In the genomic region with DNA sequence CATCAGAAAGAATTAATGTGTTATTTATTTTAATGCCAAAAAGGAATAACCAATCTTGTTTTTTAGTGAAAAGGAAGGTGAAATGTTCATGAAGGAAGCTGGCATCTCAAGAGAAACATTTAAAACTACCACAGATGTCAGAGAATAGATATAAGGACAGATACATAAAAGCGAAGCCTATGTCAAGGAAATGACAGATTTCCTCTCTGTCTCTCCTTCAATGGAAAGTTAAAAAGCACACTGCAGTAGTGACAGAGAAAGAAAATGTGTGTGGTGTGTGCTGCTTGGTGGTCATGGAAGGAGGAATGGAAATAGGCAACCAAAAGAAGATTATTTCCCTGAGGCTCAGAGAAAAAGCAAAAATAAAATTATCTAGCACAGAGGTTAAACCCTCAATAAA, we compare ENCODE assay signal across 16 cellular contexts. TPM values are rescaled to one million over a fixed set of nuclear protein-coding genes. Genes with fewer than 3 reads are reported as not detected.
A peak's percentile ranks its signal among the peaks of the same experiment; 100 is the strongest.
DNase-seq lines count a peak whose midpoint lies in the region; ATAC-seq and TF ChIP-seq lines count a peak whose summit lies in the region.
"Had no signal": no experiment of that assay in that cellular context is flagged by ENCODE, and none has a peak within 500 bp of the region (broad histone marks: within the 10 kb centered on the region; RNA-seq: fewer than 3 reads in every experiment).

No MANE protein-coding gene starts in this region.

- TF ChIP-seq CTCF in Caco-2 (IDR thresholded peaks at IDR 0.05; ENCODE audit: insufficient read depth in 1 of 2, low read depth in 1 of 2, low read length in 1 of 2, severe bottlenecking in 1 of 2, unreplicated experiment in 1 of 2) (no peak), heart left ventricle (IDR thresholded peaks at IDR 0.05) (no peak)

- H3K4me3 Mint-ChIP-seq in CD4-positive, CD25-positive, alpha-beta regulatory T cell, result no peak overlapping the region
- H3K4me3 Mint-ChIP-seq in Caco-2 (ENCODE audit: unreplicated experiment), result no peak overlapping the region
- no peak overlapping the region for H3K4me3 Mint-ChIP-seq in T-helper 2 cell treated with Interferon-gamma antibody and Interleukin-4, amounts not matched to agents 5 μg/mL and 100 μg/mL, for 36 hours
- H3K4me3 Mint-ChIP-seq in activated CD4-positive, alpha-beta T cell treated with anti-CD3 and anti-CD28 coated beads for 36 hours, result no peak overlapping the region
- H3K4me3 Mint-ChIP-seq: CD14-positive monocyte had no signal

- no peak for TF ChIP-seq POLR2A in heart left ventricle (IDR thresholded peaks at IDR 0.05)

- POLR2A ChIA-PET in Caco-2 (lab: Charles Lee), result no interaction called here
- POLR2A ChIA-PET in activated CD4-positive, alpha-beta T cell treated with anti-CD3 and anti-CD28 coated beads for 36 hours (lab: Charles Lee), result no interaction called here

- H3K9me3 Mint-ChIP-seq in CD4-positive, CD25-positive, alpha-beta regulatory T cell, result no peaks in the 10 kb centered on the region
- H3K9me3 Mint-ChIP-seq in Caco-2 (ENCODE audit: unreplicated experiment), result no peaks in the 10 kb centered on the region
- no peaks in the 10 kb centered on the region for H3K9me3 Mint-ChIP-seq in T-helper 2 cell treated with Interferon-gamma antibody and Interleukin-4, amounts not matched to agents 5 μg/mL and 100 μg/mL, for 36 hours
- H3K9me3 Mint-ChIP-seq in activated CD4-positive, alpha-beta T cell treated with anti-CD3 and anti-CD28 coated beads for 36 hours (ENCODE audit: low read depth), result no peaks in the 10 kb centered on the region

- WGBS in heart left ventricle, 4 donors, result 51 to 60% (median 58%) methylated on average over 1 of the region's 1 CpG

- H3K4me1 ChIP-seq in CD4-positive, CD25-positive, alpha-beta regulatory T cell (ENCODE audit: control insufficient read depth, insufficient read depth, low read length, poor library complexity, severe bottlenecking), result no peaks in the 10 kb centered on the region
- H3K4me1 ChIP-seq in Caco-2, result peaks cover 58% of the 10 kb centered on the region
- H3K4me1 ChIP-seq in heart left ventricle, result no peaks in the 10 kb centered on the region
- H3K4me1 ChIP-seq: BE2C had no signal

- no peaks in the 10 kb centered on the region for H3K36me3 ChIP-seq in CD4-positive, CD25-positive, alpha-beta regulatory T cell (ENCODE audit: control insufficient read depth, insufficient read depth, low read length)
- H3K36me3 ChIP-seq in Caco-2 (ENCODE audit: control insufficient read depth, insufficient read depth, low read length) (no peaks in the 10 kb centered on the region), heart left ventricle (no peaks in the 10 kb centered on the region)
- H3K36me3 ChIP-seq: BE2C had no signal

- no peaks in the 10 kb centered on the region for H3K9me3 ChIP-seq in CD4-positive, CD25-positive, alpha-beta regulatory T cell (ENCODE audit: control insufficient read depth in 2 of 2, low read length in 2 of 2)
- H3K9me3 ChIP-seq in Caco-2 (no peaks in the 10 kb centered on the region), heart left ventricle (no peaks in the 10 kb centered on the region)
- H3K9me3 ChIP-seq: BE2C had no signal

- H3K27me3 ChIP-seq in CD4-positive, CD25-positive, alpha-beta regulatory T cell (ENCODE audit: control insufficient read depth, insufficient read depth, low read length), result peaks cover 3% of the 10 kb centered on the region
- H3K27me3 ChIP-seq in Caco-2 (replicated peaks; ENCODE audit: control insufficient read depth, insufficient read depth, low read length) (no peaks in the 10 kb centered on the region), heart left ventricle (peaks cover 0 to 9% (median 0%) of the 10 kb centered on the region in 9 donors)

- no peak overlapping the region for H3K4me3 ChIP-seq in CD4-positive, CD25-positive, alpha-beta regulatory T cell (ENCODE audit: low read depth, low read length)
- no peak overlapping the region for H3K4me3 ChIP-seq in Caco-2 (ENCODE audit: low read depth, low read length)
- H3K4me3 ChIP-seq in heart left ventricle, result no peak overlapping the region
- H3K4me3 ChIP-seq: GM23248 had no signal

- no peak for ATAC-seq in CD4-positive, CD25-positive, alpha-beta regulatory T cell (ENCODE audit: low read depth in 2 of 2)
- no peak for ATAC-seq in heart left ventricle
- no peak for ATAC-seq in activated CD4-positive, alpha-beta T cell treated with anti-CD3 and anti-CD28 coated beads for 36 hours

- no TSS peak for BruUV-seq in Caco-2 (replicated peaks; lab: Mats Ljungman, UMichigan)

- DNase-seq in CD4-positive, CD25-positive, alpha-beta regulatory T cell, result no peak
- DNase-seq in Caco-2 (no peak), heart left ventricle (no peak), NCI-H187 treated with DMSO at 0.1 percent for 48 hours (lab: John Stamatoyannopoulos, UW) (no peak)
- DNase-seq in T-helper 2 cell treated with Interferon-gamma antibody and Interleukin-4, amounts not matched to agents 5 μg/mL and 100 μg/mL, for 36 hours (ENCODE audit: low spot score), result no peak
- no peak for DNase-seq in activated CD4-positive, alpha-beta T cell treated with anti-CD3 and anti-CD28 coated beads for 36 hours
- DNase-seq: ACHN, BE2C, DMS153, DMS79, GDM1, GM23248, HCEC 1CT had no signal

- no peak overlapping the region for H3K27ac ChIP-seq in CD4-positive, CD25-positive, alpha-beta regulatory T cell (ENCODE audit: insufficient read depth, low read length, poor library complexity, severe bottlenecking)
- H3K27ac ChIP-seq in heart left ventricle, result no peak overlapping the region
- H3K27ac ChIP-seq: GM23248 had no signal

- CTCF ChIA-PET in Caco-2 (lab: Charles Lee), result no interaction called here
- CTCF ChIA-PET in activated CD4-positive, alpha-beta T cell treated with anti-CD3 and anti-CD28 coated beads for 36 hours (lab: Charles Lee), result interaction anchor here (0.6 to 5.6 kb wide), 4 partner anchors 10 to 352 kb away, joined by 3 to 54 read pairs (median 4); no protein-coding TSS in a partner anchor

- intact Hi-C loops in Caco-2 (cut with micrococcal nuclease; ENCODE audit: unreplicated experiment), result no loop called here
- intact Hi-C loops in heart left ventricle (cut with DNase I), result no loop called here
- intact Hi-C loops in activated CD4-positive, alpha-beta T cell treated with anti-CD3 and anti-CD28 coated beads for 36 hours (cut with DNase I, micrococcal nuclease), result no loop called here

- H3K4me1 Mint-ChIP-seq in CD4-positive, CD25-positive, alpha-beta regulatory T cell, result peaks cover 0 to 20% (median 2%) of the 10 kb centered on the region in 4 donors
- peaks cover 40% of the 10 kb centered on the region for H3K4me1 Mint-ChIP-seq in Caco-2 (ENCODE audit: low read depth, unreplicated experiment)
- peaks cover 42% of the 10 kb centered on the region for H3K4me1 Mint-ChIP-seq in T-helper 2 cell treated with Interferon-gamma antibody and Interleukin-4, amounts not matched to agents 5 μg/mL and 100 μg/mL, for 36 hours (ENCODE audit: low read depth)
- peaks cover 43% of the 10 kb centered on the region for H3K4me1 Mint-ChIP-seq in activated CD4-positive, alpha-beta T cell treated with anti-CD3 and anti-CD28 coated beads for 36 hours

- H3K27me3 Mint-ChIP-seq in CD4-positive, CD25-positive, alpha-beta regulatory T cell, result peaks cover 34% of the 10 kb centered on the region
- no peaks in the 10 kb centered on the region for H3K27me3 Mint-ChIP-seq in Caco-2 (ENCODE audit: insufficient read depth, unreplicated experiment)
- no peaks in the 10 kb centered on the region for H3K27me3 Mint-ChIP-seq in T-helper 2 cell treated with Interferon-gamma antibody and Interleukin-4, amounts not matched to agents 5 μg/mL and 100 μg/mL, for 36 hours (ENCODE audit: low read depth)
- no peaks in the 10 kb centered on the region for H3K27me3 Mint-ChIP-seq in activated CD4-positive, alpha-beta T cell treated with anti-CD3 and anti-CD28 coated beads for 36 hours

- no peaks in the 10 kb centered on the region for H3K36me3 Mint-ChIP-seq in CD4-positive, CD25-positive, alpha-beta regulatory T cell
- H3K36me3 Mint-ChIP-seq in Caco-2 (ENCODE audit: insufficient read depth, unreplicated experiment), result no peaks in the 10 kb centered on the region
- H3K36me3 Mint-ChIP-seq in T-helper 2 cell treated with Interferon-gamma antibody and Interleukin-4, amounts not matched to agents 5 μg/mL and 100 μg/mL, for 36 hours (ENCODE audit: low read depth), result no peaks in the 10 kb centered on the region
- H3K36me3 Mint-ChIP-seq in activated CD4-positive, alpha-beta T cell treated with anti-CD3 and anti-CD28 coated beads for 36 hours (ENCODE audit: low read depth), result no peaks in the 10 kb centered on the region
- H3K36me3 Mint-ChIP-seq: CD14-positive monocyte had no signal

- H3K27ac Mint-ChIP-seq in CD4-positive, CD25-positive, alpha-beta regulatory T cell, result peak overlapping the region in 2 of 3 donors; percentile 7 to 33
- H3K27ac Mint-ChIP-seq in Caco-2 (ENCODE audit: unreplicated experiment), result peak overlapping the region; percentile 27
- H3K27ac Mint-ChIP-seq in T-helper 2 cell treated with Interferon-gamma antibody and Interleukin-4, amounts not matched to agents 5 μg/mL and 100 μg/mL, for 36 hours, result peak overlapping the region; percentile 3
- no peak overlapping the region for H3K27ac Mint-ChIP-seq in activated CD4-positive, alpha-beta T cell treated with anti-CD3 and anti-CD28 coated beads for 36 hours
- H3K27ac Mint-ChIP-seq: CD14-positive monocyte had no signal

RNA-seq across cellular contexts. Expression of a gene that starts 9.2 kb away (rescaled TPM):
- not detected for total RNA-seq in CD4-positive, CD25-positive, alpha-beta regulatory T cell
- polyA plus RNA-seq in CD4-positive, CD25-positive, alpha-beta regulatory T cell, result not detected
- total RNA-seq in Caco-2 (2022), result not detected in 2 replicates
- total RNA-seq in heart left ventricle, result not detected
- polyA plus RNA-seq in heart left ventricle, result not detected
- not detected for total RNA-seq in activated CD4-positive, alpha-beta T cell treated with anti-CD3 and anti-CD28 coated beads for 36 hours
- total RNA-seq: Daoy, GM23248, HT-29 had no signal
- polyA plus RNA-seq: CD14-positive monocyte, GM23248 had no signal

RNA-seq across cellular contexts. Expression of a gene that starts 46.2 kb away (rescaled TPM):
- total RNA-seq in CD4-positive, CD25-positive, alpha-beta regulatory T cell, result not detected
- polyA plus RNA-seq in CD4-positive, CD25-positive, alpha-beta regulatory T cell, result not detected
- total RNA-seq in Caco-2 (2022) (not detected in 2 replicates), heart left ventricle (1 to 10 TPM in 8 of 9 donors, under 1 TPM in 1; 0.50 to 5.1 (median 3.4) TPM)
- polyA plus RNA-seq in heart left ventricle, result 1 to 10 TPM; 2.8 to 4.2 TPM
- not detected for total RNA-seq in activated CD4-positive, alpha-beta T cell treated with anti-CD3 and anti-CD28 coated beads for 36 hours
- total RNA-seq: GM23248, HT-29 had no signal
- polyA plus RNA-seq: CD14-positive monocyte, GM23248 had no signal
